34 cellular contexts compared by ENCODE assay signal in the genomic region with DNA sequence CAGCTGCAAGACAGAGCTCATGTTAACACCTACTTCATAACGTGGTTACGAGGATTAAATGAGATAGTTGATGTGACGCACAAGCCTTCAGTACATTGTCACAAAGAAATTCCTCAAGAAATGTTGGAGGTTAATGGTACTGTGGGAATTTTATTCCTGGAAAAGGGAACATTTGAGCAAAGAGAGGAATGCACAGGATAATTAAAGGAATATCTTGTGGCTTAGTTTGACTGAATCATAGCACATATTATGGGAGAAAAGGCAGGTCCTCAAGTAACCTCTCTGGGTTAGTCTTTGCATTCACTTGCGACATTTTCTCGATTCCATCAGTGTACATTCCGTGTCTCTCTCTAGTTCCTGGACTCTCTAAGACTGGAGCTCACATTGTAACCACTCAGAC.
DNase-seq lines count a peak whose midpoint lies in the region; ATAC-seq, FAIRE-seq and TF ChIP-seq lines count a peak whose summit lies in the region.
"Had no signal": no experiment of that assay in that cellular context is flagged by ENCODE, and none has a peak within 500 bp of the region (broad histone marks: within the 10 kb centered on the region; RNA-seq: fewer than 3 reads in every experiment).

No MANE protein-coding gene starts in this region.

- no peak for TF ChIP-seq RAD21 in IMR-90 (IDR thresholded peaks at IDR 0.05; ENCODE audit: low read length)

- no TSS peak for BruUV-seq in IMR-90 (replicated peaks; lab: Mats Ljungman, UMichigan)

- H3K9me1 ChIP-seq in IMR-90 (ENCODE audit: insufficient read depth, low read length) = peaks cover 9% of the 10 kb centered on the region

- TF ChIP-seq POLR2A in IMR-90 (IDR thresholded peaks at IDR 0.05; ENCODE audit: low read depth, low read length) = no peak

- H3K4me2 ChIP-seq in IMR-90 (ENCODE audit: low read depth, low read length) (no peak overlapping the region), neuronal stem cell (ENCODE audit: insufficient read depth, low read length, poor library complexity, severe bottlenecking) (no peak overlapping the region)
- H3K4me2 ChIP-seq: A549 had no signal

- dilution Hi-C loops in IMR-90 (cut with HindIII; ENCODE audit: low sequenced_read_pairs, unreplicated experiment) = no loop called here

- H3K4me3 ChIP-seq in AG09309 (ENCODE audit: control insufficient read depth, low read depth, low read length) (no peak overlapping the region), IMR-90 (ENCODE audit: insufficient read depth, low read depth, low read length) (no peak overlapping the region), bronchial epithelial cell (ENCODE audit: low read depth, low read length) (no peak overlapping the region), psoas muscle (no peak overlapping the region), neuronal stem cell (ENCODE audit: low read length in 2 of 2) (no peak overlapping the region)
- H3K4me3 ChIP-seq: A549, mucosa of descending colon, ovary, SK-N-MC, uterus had no signal

- no peaks in the 10 kb centered on the region for H3K27me3 ChIP-seq in IMR-90 (ENCODE audit: control insufficient read depth, insufficient read depth, low read length)
- H3K27me3 ChIP-seq in bronchial epithelial cell (ENCODE audit: control insufficient read depth, insufficient read depth, low read length) = no peaks in the 10 kb centered on the region
- no peaks in the 10 kb centered on the region for H3K27me3 ChIP-seq in psoas muscle (ENCODE audit: insufficient read depth in 3 of 3, low read length in 2 of 3)
- no peaks in the 10 kb centered on the region for H3K27me3 ChIP-seq in neuronal stem cell (ENCODE audit: control insufficient read depth in 3 of 3, insufficient read depth in 3 of 3, low read depth in 1 of 3, low read length in 3 of 3)
- H3K27me3 ChIP-seq: BE2C, ovary, uterus had no signal

- H3K27me3 Mint-ChIP-seq in activated T-cell treated with anti-CD3 and anti-CD28 coated beads, Interleukin-2, amount 50 U/mL, for 4 hours (ENCODE audit: low read depth) = peaks cover 2% of the 10 kb centered on the region
- H3K27me3 Mint-ChIP-seq: stimulated activated naive CD8-positive, alpha-beta T cell treated with anti-CD3 and anti-CD28 coated beads, Interleukin-15, amount 100 ng/mL, for 72 hours had no signal

- WGBS in IMR-90 (ENCODE audit: extremely low coverage in 2 of 2, insufficient read length in 1 of 2), 2 experiments = no CpG with 5 or more reads among the region's 6 CpGs
- 70 to 89% (median 71%) methylated on average over 6 of the region's 6 CpGs for WGBS in psoas muscle, 3 donors
- WGBS in neuronal stem cell (ENCODE audit: extremely low coverage in 2 of 2, insufficient read length in 2 of 2, insufficient replicate concordance in 1 of 2), 2 donors = no CpG with 5 or more reads among the region's 6 CpGs

- no peak overlapping the region for H3K4me3 Mint-ChIP-seq in activated T-cell treated with anti-CD3 and anti-CD28 coated beads, Interleukin-2, amount 50 U/mL, for 4 hours
- H3K4me3 Mint-ChIP-seq: activated naive CD8-positive, alpha-beta T cell treated with anti-CD3 and anti-CD28 coated beads, Interleukin-2, amount 50 U/mL, for 24 hours; brain; immature natural killer cell; natural killer cell treated with Interleukin-12 subunit alpha and Interleukin-12 subunit beta and Interleukin-15 and Interleukin-18, amount 100 ng/mL, for 72 hours; stimulated activated naive CD8-positive, alpha-beta T cell treated with anti-CD3 and anti-CD28 coated beads, Interleukin-15, amount 100 ng/mL, for 72 hours; T-helper 1 cell treated with Interleukin-12 subunit alpha and Interleukin-12 subunit beta and Interleukin-4 antibody, amounts not matched to agents 30 μg/mL and 1 μg/mL, for 36 hours had no signal

- TF ChIP-seq CTCF in AG09309 (IDR thresholded peaks at IDR 0.05; ENCODE audit: control insufficient read depth, insufficient read depth, low read depth, low read length, missing control alignments) (no peak), IMR-90 (conservative IDR thresholded peaks at IDR 0.05; ENCODE audit: low read depth, low read length) (no peak), bronchial epithelial cell (IDR thresholded peaks at IDR 0.05; ENCODE audit: insufficient read depth, low read length, severe bottlenecking) (no peak), psoas muscle (IDR thresholded peaks at IDR 0.05) (no peak)

- intact Hi-C loops in IMR-90 (cut with micrococcal nuclease) (loop anchor here (10.0 kb wide), 2 partner anchors 177 to 413 kb away; no protein-coding TSS in a partner anchor), psoas muscle (cut with DNase I) (loop anchor here (5.0 to 10.0 kb wide), 3 partner anchors 123 to 300 kb away; a partner anchor contains a TSS)

- no peaks in the 10 kb centered on the region for H4K20me1 ChIP-seq in IMR-90 (ENCODE audit: insufficient read depth, low read length)

- no peaks in the 10 kb centered on the region for H3K9me3 Mint-ChIP-seq in activated T-cell treated with anti-CD3 and anti-CD28 coated beads, Interleukin-2, amount 50 U/mL, for 4 hours
- H3K9me3 Mint-ChIP-seq: activated naive CD8-positive, alpha-beta T cell treated with anti-CD3 and anti-CD28 coated beads, Interleukin-2, amount 50 U/mL, for 24 hours; immature natural killer cell; natural killer cell treated with Interleukin-12 subunit alpha and Interleukin-12 subunit beta and Interleukin-15 and Interleukin-18, amount 100 ng/mL, for 72 hours; stimulated activated naive CD8-positive, alpha-beta T cell treated with anti-CD3 and anti-CD28 coated beads, Interleukin-15, amount 100 ng/mL, for 72 hours; T-helper 1 cell treated with Interleukin-12 subunit alpha and Interleukin-12 subunit beta and Interleukin-4 antibody, amounts not matched to agents 30 μg/mL and 1 μg/mL, for 36 hours had no signal

- H3K36me3 ChIP-seq in IMR-90 (ENCODE audit: control insufficient read depth, insufficient read depth, low read length) (no peaks in the 10 kb centered on the region), bronchial epithelial cell (ENCODE audit: control insufficient read depth, insufficient read depth, low read length) (no peaks in the 10 kb centered on the region), psoas muscle (ENCODE audit: insufficient read depth in 1 of 2, low read depth in 1 of 2) (no peaks in the 10 kb centered on the region), neuronal stem cell (replicated peaks in 1 of 2; ENCODE audit: control insufficient read depth in 2 of 2, insufficient read depth in 2 of 2, low read length in 2 of 2) (no peaks in the 10 kb centered on the region)
- H3K36me3 ChIP-seq: BE2C, ovary, uterus had no signal

- H2BK15ac ChIP-seq in IMR-90 (ENCODE audit: low read depth, low read length) (peak overlapping the region; percentile 6; the same call in 1 of the 3 replicates), neuronal stem cell (ENCODE audit: low read length) (no peak overlapping the region)

- H3K27ac ChIP-seq in IMR-90 (ENCODE audit: insufficient read depth, low read length) = no peak overlapping the region
- peak overlapping the region; percentile 92 for H3K27ac ChIP-seq in psoas muscle
- H3K27ac ChIP-seq in neuronal stem cell (replicated peaks; ENCODE audit: low read length) = no peak overlapping the region
- H3K27ac ChIP-seq: A549, ovary, SK-N-MC, uterus had no signal

- H3K4ac ChIP-seq in IMR-90 (ENCODE audit: low read depth, low read length) = no peak overlapping the region
- no peak overlapping the region for H3K4ac ChIP-seq in neuronal stem cell (ENCODE audit: low read length)

- 0 out of 2 replicates have a peak overlapping the region, but pooled peaks have one; percentile 6 for H3K23ac ChIP-seq in IMR-90 (ENCODE audit: low read depth, low read length)
- no peak overlapping the region for H3K23ac ChIP-seq in neuronal stem cell (ENCODE audit: low read depth, low read length, poor library complexity)

- in situ Hi-C loops in IMR-90 (cut with MboI; ENCODE audit: low sequenced_read_pairs) = no loop called here

- peak overlapping the region; percentile 27 for H2BK20ac ChIP-seq in IMR-90 (ENCODE audit: low read depth, low read length)

- CTCF ChIA-PET in IMR-90 (lab: Yijun Ruan, JAX) = interaction anchor here (0.7 to 0.9 kb wide), 2 partner anchors 412 to 800 kb away, joined by 3 read pairs; no protein-coding TSS in a partner anchor

- H3K9ac ChIP-seq in IMR-90 (ENCODE audit: low read depth, low read length) (no peak overlapping the region), neuronal stem cell (ENCODE audit: low read depth, low read length, poor library complexity) (no peak overlapping the region)

- no peak overlapping the region for H2AFZ ChIP-seq in IMR-90 (replicated peaks; ENCODE audit: low read length, poor library complexity)
- H2AFZ ChIP-seq in neuronal stem cell (ENCODE audit: low read length) = no peak overlapping the region

- H2BK120ac ChIP-seq in IMR-90 (ENCODE audit: low read depth, low read length) = no peak overlapping the region
- H2BK120ac ChIP-seq in neuronal stem cell (ENCODE audit: low read depth, low read length) = no peak overlapping the region

- 0 out of 2 replicates have a peak overlapping the region, but pooled peaks have one; percentile 10 for H2AK5ac ChIP-seq in IMR-90 (ENCODE audit: low read depth, low read length)
- no peak overlapping the region for H2AK5ac ChIP-seq in neuronal stem cell (ENCODE audit: low read depth, low read length)

- H3K14ac ChIP-seq in IMR-90 (replicated peaks; ENCODE audit: low read depth, low read length) = 0 out of 2 replicates have a peak overlapping the region, but pooled peaks have one; percentile 2
- no peak overlapping the region for H3K14ac ChIP-seq in neuronal stem cell (ENCODE audit: low read length)

- H3K18ac ChIP-seq in IMR-90 (ENCODE audit: low read depth, low read length) = peak overlapping the region; percentile 57; the same call in 1 of the 2 replicates
- H3K18ac ChIP-seq in neuronal stem cell (ENCODE audit: low read length) = no peak overlapping the region

- H4K91ac ChIP-seq in IMR-90 (ENCODE audit: insufficient read depth, low read depth, low read length) (no peak overlapping the region), neuronal stem cell (ENCODE audit: low read depth, low read length, poor library complexity) (no peak overlapping the region)

- no peak overlapping the region for H2AK9ac ChIP-seq in IMR-90 (replicated peaks; ENCODE audit: low read depth, low read length, poor library complexity)

- no peak overlapping the region for H2BK12ac ChIP-seq in neuronal stem cell (ENCODE audit: low read length)

- no peak overlapping the region for H4K5ac ChIP-seq in IMR-90 (ENCODE audit: low read depth, low read length)

- H3K9me3 ChIP-seq in IMR-90 (ENCODE audit: control insufficient read depth, insufficient read depth, low read length) (no peaks in the 10 kb centered on the region), psoas muscle (no peaks in the 10 kb centered on the region), neuronal stem cell (replicated peaks in 1 of 2; ENCODE audit: control insufficient read depth in 2 of 2, insufficient read depth in 1 of 2, low read depth in 1 of 2, low read length in 2 of 2) (no peaks in the 10 kb centered on the region)
- H3K9me3 ChIP-seq: A549, BE2C, mucosa of descending colon, ovary, uterus had no signal

- no peak for ATAC-seq in IMR-90 (ENCODE audit: low read depth)
- no peak for ATAC-seq in psoas muscle
- ATAC-seq in activated T-cell treated with anti-CD3 and anti-CD28 coated beads, Interleukin-2, amount 50 U/mL, for 4 hours = no peak
- no peak for ATAC-seq in HG03432 (IDR thresholded peaks at IDR 0.05; ENCODE audit: unreplicated experiment)
- ATAC-seq: A549; activated naive CD8-positive, alpha-beta T cell treated with anti-CD3 and anti-CD28 coated beads, Interleukin-2, amount 50 U/mL, for 24 hours; left colon; mucosa of descending colon; stimulated activated naive CD8-positive, alpha-beta T cell treated with anti-CD3 and anti-CD28 coated beads, Interleukin-15, amount 100 ng/mL, for 72 hours had no signal

- H2BK5ac ChIP-seq in IMR-90 (ENCODE audit: low read depth, low read length, poor library complexity, severe bottlenecking) (no peak overlapping the region), neuronal stem cell (ENCODE audit: low read length) (no peak overlapping the region)

- H4K8ac ChIP-seq in IMR-90 (ENCODE audit: low read depth in 2 of 2, low read length in 2 of 2) (no peak overlapping the region), neuronal stem cell (ENCODE audit: low read depth, low read length) (no peak overlapping the region)

- DNase-seq in AG09309 (ENCODE audit: low read depth) (peak; percentile 90), IMR-90 (peak; percentile 55), bronchial epithelial cell (ENCODE audit: low read depth) (no peak), psoas muscle (no peak), neuronal stem cell (ENCODE audit: low spot score) (no peak), SKM-1 (lab: John Stamatoyannopoulos, UW; ENCODE audit: unreplicated experiment) (no peak)
- no peak for DNase-seq in activated T-cell treated with anti-CD3 and anti-CD28 coated beads, Interleukin-2, amount 50 U/mL, for 4 hours
- DNase-seq: activated CD4-positive, CD25-positive, alpha-beta regulatory T cell; activated naive CD4-positive, alpha-beta T cell; activated naive CD8-positive, alpha-beta T cell treated with anti-CD3 and anti-CD28 coated beads, Interleukin-2, amount 50 U/mL, for 24 hours; activated T-cell treated with anti-CD3 and anti-CD28 coated beads, Interleukin-2, amount 50 U/mL, for 48 hours; BE2C; immature natural killer cell; left colon; mucosa of descending colon; NCI-H1092 treated with DMSO at 0.1 percent for 48 hours; NCI-H1694 treated with DMSO at 0.1 percent for 48 hours; NCI-H82; OCI-M1; ovary; retina; stimulated activated CD4-positive, alpha-beta T cell treated with anti-CD3 and anti-CD28 coated beads, Interleukin-2, amount 100 ng/mL, for 48 hours; stimulated activated naive CD8-positive, alpha-beta T cell treated with anti-CD3 and anti-CD28 coated beads, Interleukin-15, amount 100 ng/mL, for 72 hours; uterus had no signal

- H3K79me1 ChIP-seq in IMR-90 (ENCODE audit: low read depth in 1 of 2, low read length in 2 of 2) = no peaks in the 10 kb centered on the region
- no peaks in the 10 kb centered on the region for H3K79me1 ChIP-seq in neuronal stem cell (ENCODE audit: low read depth, low read length)

- H3K4me1 ChIP-seq in IMR-90 (ENCODE audit: control insufficient read depth, insufficient read depth, low read length) (peaks cover 22% of the 10 kb centered on the region), psoas muscle (peaks cover 26% of the 10 kb centered on the region), neuronal stem cell (ENCODE audit: control insufficient read depth in 2 of 2, insufficient read depth in 1 of 2, low read depth in 1 of 2, low read length in 2 of 2) (no peaks in the 10 kb centered on the region)
- H3K4me1 ChIP-seq: A549 had no signal

- H3K36me3 Mint-ChIP-seq in activated T-cell treated with anti-CD3 and anti-CD28 coated beads, Interleukin-2, amount 50 U/mL, for 4 hours (ENCODE audit: insufficient read depth) = no peaks in the 10 kb centered on the region
- H3K36me3 Mint-ChIP-seq: brain; immature natural killer cell; natural killer cell treated with Interleukin-12 subunit alpha and Interleukin-12 subunit beta and Interleukin-15 and Interleukin-18, amount 100 ng/mL, for 72 hours had no signal

- H3K56ac ChIP-seq in IMR-90 (ENCODE audit: extremely low read depth, insufficient read depth, low read length) = no peak overlapping the region

- POLR2A ChIA-PET in IMR-90 (lab: Charles Lee; ENCODE audit: unreplicated experiment) = interaction anchor here (0.6 kb wide), 1 partner anchor 46 kb away, joined by 10 read pairs; no protein-coding TSS in a partner anchor

- H3K4me1 Mint-ChIP-seq in activated T-cell treated with anti-CD3 and anti-CD28 coated beads, Interleukin-2, amount 50 U/mL, for 4 hours (ENCODE audit: low read depth) = no peaks in the 10 kb centered on the region
- H3K4me1 Mint-ChIP-seq: activated naive CD8-positive, alpha-beta T cell treated with anti-CD3 and anti-CD28 coated beads, Interleukin-2, amount 50 U/mL, for 24 hours had no signal

- FAIRE-seq in bronchial epithelial cell (lab: Jason Lieb, UNC) = peak; percentile 72
- FAIRE-seq: A549, G401.6, GM19239, H1, TTC549 had no signal

Comparison
In these comparisons a context has a peak if more than half of its experiments do, and no peak if none do; other contexts are left out.
1. DNase-seq: peak in AG09309 (single experiment) and IMR-90 (single experiment); none in bronchial epithelial cell (single experiment), psoas muscle (0 of 2), neuronal stem cell (single experiment), activated T-cell treated with anti-CD3 and anti-CD28 coated beads, Interleukin-2, amount 50 U/mL, for 4 hours (single experiment) and SKM-1 (single experiment).